In genomic region chr1:5836776-5837440, GRCh38 we compare ENCODE assay signal across 16 cellular contexts.
"Had no signal": no experiment of that assay in that cellular context is flagged by ENCODE, and none has a peak within 500 bp of the region (broad histone marks: within the 10 kb centered on the region; RNA-seq: fewer than 3 reads in every experiment).

No MANE protein-coding gene starts in this region.

- H3K4me1 Mint-ChIP-seq: activated naive CD8-positive, alpha-beta T cell treated with anti-CD3 and anti-CD28 coated beads for 36 hours; immature natural killer cell had no signal

- H3K27ac Mint-ChIP-seq: activated CD8-positive, alpha-beta T cell treated with anti-CD3 and anti-CD28 coated beads, Interleukin-2, amount 10 ng/mL, durations not matched to agents 7 days and 5 days; activated naive CD8-positive, alpha-beta T cell treated with anti-CD3 and anti-CD28 coated beads for 36 hours; activated T-cell treated with anti-CD3 and anti-CD28 coated beads, Interleukin-2, amount 50 U/mL, for 72 hours; immature natural killer cell; nephron progenitor cell; T-helper 1 cell treated with Interleukin-12 subunit alpha and Interleukin-12 subunit beta and Interleukin-4 antibody, amounts not matched to agents 30 μg/mL and 1 μg/mL, for 36 hours had no signal

- H3K9me3 Mint-ChIP-seq: activated naive CD8-positive, alpha-beta T cell treated with anti-CD3 and anti-CD28 coated beads for 36 hours; activated T-cell treated with anti-CD3 and anti-CD28 coated beads, Interleukin-2, amount 50 U/mL, for 72 hours; immature natural killer cell; nephron progenitor cell; T-helper 1 cell treated with Interleukin-12 subunit alpha and Interleukin-12 subunit beta and Interleukin-4 antibody, amounts not matched to agents 30 μg/mL and 1 μg/mL, for 36 hours had no signal

- H3K36me3 Mint-ChIP-seq: activated naive CD8-positive, alpha-beta T cell treated with anti-CD3 and anti-CD28 coated beads for 36 hours; immature natural killer cell had no signal

- DNase-seq: activated CD4-positive, alpha-beta T cell treated with anti-CD3 and anti-CD28 coated beads for 48 hours; activated CD8-positive, alpha-beta memory T cell treated with anti-CD3 and anti-CD28 coated beads, Interleukin-2, amount 50 U/mL, for 4 hours; activated CD8-positive, alpha-beta T cell treated with anti-CD3 and anti-CD28 coated beads, Interleukin-2, amount 10 ng/mL, durations not matched to agents 7 days and 5 days; activated naive CD8-positive, alpha-beta T cell treated with anti-CD3 and anti-CD28 coated beads for 36 hours; activated T-cell treated with anti-CD3 and anti-CD28 coated beads, Interleukin-2, amount 50 U/mL, for 72 hours; brain microvascular endothelial cell; effector CD8-positive, alpha-beta T cell; foreskin keratinocyte; immature natural killer cell; nephron progenitor cell; stimulated activated CD4-positive, alpha-beta T cell treated with anti-CD3 and anti-CD28 coated beads, Interleukin-4, amount 100 ng/mL, for 4 hours; stimulated activated CD8-positive, alpha-beta memory T cell treated with anti-CD3 and anti-CD28 coated beads, Interleukin-4, amount 100 ng/mL, for 48 hours; stimulated activated naive CD4-positive, alpha-beta T cell treated with Interleukin-2 at 50 U/mL for 16 hours; transverse colon had no signal

- H3K4me3 Mint-ChIP-seq: activated CD8-positive, alpha-beta T cell treated with anti-CD3 and anti-CD28 coated beads, Interleukin-2, amount 10 ng/mL, durations not matched to agents 7 days and 5 days; activated naive CD8-positive, alpha-beta T cell treated with anti-CD3 and anti-CD28 coated beads for 36 hours; activated T-cell treated with anti-CD3 and anti-CD28 coated beads, Interleukin-2, amount 50 U/mL, for 72 hours; immature natural killer cell; nephron progenitor cell; T-helper 1 cell treated with Interleukin-12 subunit alpha and Interleukin-12 subunit beta and Interleukin-4 antibody, amounts not matched to agents 30 μg/mL and 1 μg/mL, for 36 hours had no signal

- ATAC-seq: activated CD8-positive, alpha-beta T cell treated with anti-CD3 and anti-CD28 coated beads, Interleukin-2, amount 10 ng/mL, durations not matched to agents 7 days and 5 days; activated T-cell treated with anti-CD3 and anti-CD28 coated beads, Interleukin-2, amount 50 U/mL, for 72 hours; foreskin keratinocyte; right lobe of liver had no signal
